Comparison of ENCODE assay signal across 1 cellular context in genomic region chr2:216644846-216645635, GRCh38.
TF ChIP-seq lines count a peak whose summit lies in the region.

No MANE protein-coding gene starts in this region.

TF ChIP-seq in SK-N-SH, 30 proteins besides CTCF, POLR2A, EP300 and RAD21 (continued from another document):
- TF ChIP-seq, protein P1, sequence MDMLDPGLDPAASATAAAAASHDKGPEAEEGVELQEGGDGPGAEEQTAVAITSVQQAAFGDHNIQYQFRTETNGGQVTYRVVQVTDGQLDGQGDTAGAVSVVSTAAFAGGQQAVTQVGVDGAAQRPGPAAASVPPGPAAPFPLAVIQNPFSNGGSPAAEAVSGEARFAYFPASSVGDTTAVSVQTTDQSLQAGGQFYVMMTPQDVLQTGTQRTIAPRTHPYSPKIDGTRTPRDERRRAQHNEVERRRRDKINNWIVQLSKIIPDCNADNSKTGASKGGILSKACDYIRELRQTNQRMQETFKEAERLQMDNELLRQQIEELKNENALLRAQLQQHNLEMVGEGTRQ (IDR thresholded peaks at IDR 0.05; ENCODE audit: borderline replicate concordance, low read depth, low read length), result no peak
- no peak for TF ChIP-seq POLR2AphosphoS5 (IDR thresholded peaks at IDR 0.05; ENCODE audit: low read depth, low read length)
- no peak for TF ChIP-seq JUND (IDR thresholded peaks at IDR 0.05)
